33 cellular contexts compared by ENCODE assay signal in genomic region chr1:12111741-12112140, GRCh38. TPM values are rescaled to one million over a fixed set of nuclear protein-coding genes. Genes with fewer than 3 reads are reported as not detected.
"Had no signal": no experiment of that assay in that cellular context is flagged by ENCODE, and none has a peak within 500 bp of the region (broad histone marks: within the 10 kb centered on the region; RNA-seq: fewer than 3 reads in every experiment).

No MANE protein-coding gene starts in this region.

- H3K9me3 Mint-ChIP-seq: activated B cell treated with CpG ODN at 0.5 μM for 24 hours; activated CD4-positive, alpha-beta memory T cell treated with anti-CD3 and anti-CD28 coated beads for 36 hours; activated CD4-positive, alpha-beta T cell treated with anti-CD3 and anti-CD28 coated beads, Interleukin-2, amount 10 ng/mL, durations not matched to agents 24 days and 14 days; activated CD8-positive, alpha-beta T cell treated with anti-CD3 and anti-CD28 coated beads for 36 hours; activated naive CD4-positive, alpha-beta T cell treated with anti-CD3 and anti-CD28 coated beads for 36 hours; activated naive CD4-positive, alpha-beta T cell treated with anti-CD3 and anti-CD28 coated beads, Interleukin-2, amount 50 U/mL, for 72 hours; activated naive CD8-positive, alpha-beta T cell treated with anti-CD3 and anti-CD28 coated beads for 36 hours; activated T-cell treated with anti-CD3 and anti-CD28 coated beads, Interleukin-2, amount 50 U/mL, for 24 hours; activated T-helper 1 cell treated with anti-CD3 and anti-CD28 coated beads, Interleukin-12 subunit alpha, Interleukin-12 subunit beta, Interleukin-2, Interleukin-4 antibody, amounts not matched to agents 30 ng/mL and 10 ng/mL and 1 ng/mL, durations not matched to agents 14 hours and 24 hours and 36 hours; activated T-helper 17 cell treated with anti-CD3 and anti-CD28 coated beads, Interleukin-2, amount 50 U/mL, for 72 hours; T-helper 1 cell treated with Interleukin-12 subunit alpha and Interleukin-12 subunit beta and Interleukin-4 antibody, amounts not matched to agents 30 μg/mL and 1 μg/mL, for 36 hours; T-helper 2 cell treated with Interferon-gamma antibody and Interleukin-4, amounts not matched to agents 5 μg/mL and 100 μg/mL, for 36 hours had no signal

- H3K9me3 ChIP-seq: adrenal gland, body of pancreas, breast epithelium had no signal

- H3K4me3 ChIP-seq: adrenal gland, body of pancreas, breast epithelium had no signal

- H3K4me3 Mint-ChIP-seq: activated B cell treated with CpG ODN at 0.5 μM for 24 hours; activated CD4-positive, alpha-beta memory T cell treated with anti-CD3 and anti-CD28 coated beads for 36 hours; activated CD4-positive, alpha-beta T cell treated with anti-CD3 and anti-CD28 coated beads, Interleukin-2, amount 10 ng/mL, durations not matched to agents 24 days and 14 days; activated CD8-positive, alpha-beta T cell treated with anti-CD3 and anti-CD28 coated beads for 36 hours; activated naive CD4-positive, alpha-beta T cell treated with anti-CD3 and anti-CD28 coated beads for 36 hours; activated naive CD8-positive, alpha-beta T cell treated with anti-CD3 and anti-CD28 coated beads for 36 hours; activated T-cell treated with anti-CD3 and anti-CD28 coated beads, Interleukin-2, amount 50 U/mL, for 24 hours; activated T-helper 1 cell treated with anti-CD3 and anti-CD28 coated beads, Interleukin-12 subunit alpha, Interleukin-12 subunit beta, Interleukin-2, Interleukin-4 antibody, amounts not matched to agents 30 ng/mL and 10 ng/mL and 1 ng/mL, durations not matched to agents 14 hours and 24 hours and 36 hours; activated T-helper 17 cell treated with anti-CD3 and anti-CD28 coated beads, Interleukin-2, amount 50 U/mL, for 72 hours; T-helper 1 cell treated with Interleukin-12 subunit alpha and Interleukin-12 subunit beta and Interleukin-4 antibody, amounts not matched to agents 30 μg/mL and 1 μg/mL, for 36 hours; T-helper 2 cell treated with Interferon-gamma antibody and Interleukin-4, amounts not matched to agents 5 μg/mL and 100 μg/mL, for 36 hours had no signal

- H3K4me1 ChIP-seq: body of pancreas had no signal

- H3K27me3 Mint-ChIP-seq: activated B cell treated with CpG ODN at 0.5 μM for 24 hours; activated CD4-positive, alpha-beta memory T cell treated with anti-CD3 and anti-CD28 coated beads for 36 hours; activated CD4-positive, alpha-beta T cell treated with anti-CD3 and anti-CD28 coated beads, Interleukin-2, amount 10 ng/mL, durations not matched to agents 24 days and 14 days; activated CD8-positive, alpha-beta T cell treated with anti-CD3 and anti-CD28 coated beads for 36 hours; activated naive CD8-positive, alpha-beta T cell treated with anti-CD3 and anti-CD28 coated beads for 36 hours; activated T-cell treated with anti-CD3 and anti-CD28 coated beads, Interleukin-2, amount 50 U/mL, for 24 hours; activated T-helper 17 cell treated with anti-CD3 and anti-CD28 coated beads, Interleukin-2, amount 50 U/mL, for 72 hours had no signal

- H3K27me3 ChIP-seq: adrenal gland, body of pancreas, brain microvascular endothelial cell, breast epithelium had no signal

- DNase-seq: activated B cell treated with CpG ODN at 0.5 μM for 24 hours; activated CD4-positive, alpha-beta memory T cell treated with anti-CD3 and anti-CD28 coated beads for 36 hours; activated CD4-positive, alpha-beta T cell treated with anti-CD3 and anti-CD28 coated beads for 4 hours; activated CD4-positive, alpha-beta T cell treated with anti-CD3 and anti-CD28 coated beads, Interleukin-2, amount 10 ng/mL, durations not matched to agents 24 days and 14 days; activated CD4-positive, alpha-beta T cell treated with anti-CD3 and anti-CD28 coated beads, Interleukin-2, amount 50 U/mL, for 1 hour; activated CD4-positive, alpha-beta T cell treated with anti-CD3 and anti-CD28 coated beads, Interleukin-2, amount 50 U/mL, for 4 hours; activated CD4-positive, CD25-positive, alpha-beta regulatory T cell treated with anti-CD3 and anti-CD28 coated beads, Interleukin-2, amount 50 U/mL, for 72 hours; activated CD8-positive, alpha-beta memory T cell treated with anti-CD3 and anti-CD28 coated beads, Interleukin-2, amount 50 U/mL, for 4 hours; activated CD8-positive, alpha-beta T cell treated with anti-CD3 and anti-CD28 coated beads for 36 hours; activated effector memory CD4-positive, alpha-beta T cell treated with anti-CD3 and anti-CD28 coated beads, Interleukin-2, amount 50 U/mL, for 16 hours; activated gamma-delta T cell treated with Interleukin-2 at 50 U/mL for 16 hours; activated naive CD4-positive, alpha-beta T cell; activated naive CD4-positive, alpha-beta T cell treated with anti-CD3 and anti-CD28 coated beads for 36 hours; activated naive CD4-positive, alpha-beta T cell treated with anti-CD3 and anti-CD28 coated beads, Interleukin-2, amount 50 U/mL, for 16 hours; activated naive CD8-positive, alpha-beta T cell treated with anti-CD3 and anti-CD28 coated beads for 36 hours; activated T-cell treated with anti-CD3 and anti-CD28 coated beads, Interleukin-2, amount 50 U/mL, for 24 hours; activated T-cell treated with anti-CD3 and anti-CD28 coated beads, Interleukin-2, amount 50 U/mL, for 48 hours; adrenal gland; amniotic stem cell; body of pancreas; brain microvascular endothelial cell; central memory CD4-positive, alpha-beta T cell; SW 1271; T-helper 1 cell; T-helper 2 cell; T-helper 9 cell had no signal

- H3K36me3 Mint-ChIP-seq: activated naive CD8-positive, alpha-beta T cell treated with anti-CD3 and anti-CD28 coated beads for 36 hours had no signal

- H3K4me1 Mint-ChIP-seq: activated B cell treated with CpG ODN at 0.5 μM for 24 hours had no signal

- ATAC-seq: activated CD8-positive, alpha-beta T cell treated with anti-CD3 and anti-CD28 coated beads for 36 hours; activated naive CD4-positive, alpha-beta T cell treated with anti-CD3 and anti-CD28 coated beads, Interleukin-2, amount 50 U/mL, for 72 hours; activated T-helper 17 cell treated with anti-CD3 and anti-CD28 coated beads, Interleukin-2, amount 50 U/mL, for 72 hours; body of pancreas had no signal

- H3K27ac Mint-ChIP-seq: activated B cell treated with CpG ODN at 0.5 μM for 24 hours; activated CD4-positive, alpha-beta T cell treated with anti-CD3 and anti-CD28 coated beads, Interleukin-2, amount 10 ng/mL, durations not matched to agents 24 days and 14 days; activated CD8-positive, alpha-beta T cell treated with anti-CD3 and anti-CD28 coated beads for 36 hours; activated naive CD4-positive, alpha-beta T cell treated with anti-CD3 and anti-CD28 coated beads for 36 hours; activated naive CD4-positive, alpha-beta T cell treated with anti-CD3 and anti-CD28 coated beads, Interleukin-2, amount 50 U/mL, for 72 hours; activated naive CD8-positive, alpha-beta T cell treated with anti-CD3 and anti-CD28 coated beads for 36 hours; activated T-cell treated with anti-CD3 and anti-CD28 coated beads, Interleukin-2, amount 50 U/mL, for 24 hours; activated T-helper 17 cell treated with anti-CD3 and anti-CD28 coated beads, Interleukin-2, amount 50 U/mL, for 72 hours had no signal

- H3K36me3 ChIP-seq: adrenal gland, brain microvascular endothelial cell, breast epithelium had no signal

- H3K27ac ChIP-seq: adrenal gland, body of pancreas, brain microvascular endothelial cell, VCaP had no signal

RNA-seq across cellular contexts. Expression of gene TNFRSF8, which starts 48.6 kb away (rescaled TPM):
- total RNA-seq: body of pancreas had no signal
